15 cellular contexts compared by ENCODE assay signal in the genomic region with DNA sequence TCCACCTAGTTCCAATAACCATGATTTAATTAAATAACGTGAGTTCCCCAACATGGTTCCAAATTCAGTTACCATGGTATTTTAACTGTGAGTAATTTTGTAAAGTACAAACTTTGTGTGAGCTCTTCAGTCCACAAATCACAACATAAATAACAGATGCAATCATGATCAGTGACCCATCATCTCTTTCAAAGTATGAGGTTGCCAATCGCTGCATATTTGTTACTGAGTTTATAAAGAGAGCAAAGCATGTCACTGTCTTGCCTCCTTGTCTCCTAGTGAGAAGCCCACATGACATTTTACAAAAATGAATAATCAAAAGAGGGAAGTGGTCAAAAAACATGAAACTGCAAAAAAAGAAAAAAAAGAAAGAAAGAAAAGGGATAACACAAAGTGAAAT.
A peak's percentile ranks its signal among the peaks of the same experiment; 100 is the strongest.
DNase-seq lines count a peak whose midpoint lies in the region; ATAC-seq and TF ChIP-seq lines count a peak whose summit lies in the region.
"Had no signal": no experiment of that assay in that cellular context is flagged by ENCODE, and none has a peak within 500 bp of the region (broad histone marks: within the 10 kb centered on the region; RNA-seq: fewer than 3 reads in every experiment).

No MANE protein-coding gene starts in this region.

- H3K4me3 Mint-ChIP-seq in activated B cell treated with CpG ODN at 0.5 μM for 24 hours: no peak overlapping the region
- H3K4me3 Mint-ChIP-seq: activated naive CD4-positive, alpha-beta T cell treated with anti-CD3 and anti-CD28 coated beads, Interleukin-2, amount 50 U/mL, for 24 hours; CD4-positive, alpha-beta memory T cell had no signal

- no peak for TF ChIP-seq EP300 in ovary (IDR thresholded peaks at IDR 0.05)

- H3K9me3 ChIP-seq in ovary: no peaks in the 10 kb centered on the region
- H3K9me3 ChIP-seq: colonic mucosa had no signal

- POLR2A ChIA-PET in activated B cell treated with CpG ODN at 0.5 μM for 24 hours (lab: Charles Lee): no interaction called here

- H3K27me3 Mint-ChIP-seq in activated B cell treated with CpG ODN at 0.5 μM for 24 hours: peaks cover 7% of the 10 kb centered on the region

- H3K36me3 ChIP-seq in ovary: no peaks in the 10 kb centered on the region
- H3K36me3 ChIP-seq: colonic mucosa, sigmoid colon had no signal

- H3K4me1 ChIP-seq in ovary (ENCODE audit: insufficient read depth): no peaks in the 10 kb centered on the region
- H3K4me1 ChIP-seq: colonic mucosa, sigmoid colon had no signal

- no peak overlapping the region for H3K4me3 ChIP-seq in ovary
- H3K4me3 ChIP-seq: colonic mucosa, sigmoid colon had no signal

- H3K27me3 ChIP-seq in ovary: no peaks in the 10 kb centered on the region
- H3K27me3 ChIP-seq: colonic mucosa had no signal

- CTCF ChIA-PET in activated B cell treated with CpG ODN at 0.5 μM for 24 hours (lab: Charles Lee): no interaction called here

- TF ChIP-seq CTCF in activated B cell treated with CpG ODN at 0.5 μM for 24 hours (IDR thresholded peaks at IDR 0.05): no peak
- no peak for TF ChIP-seq CTCF in ovary (IDR thresholded peaks at IDR 0.05)

- H3K4me1 Mint-ChIP-seq in activated B cell treated with CpG ODN at 0.5 μM for 24 hours: peaks cover 6% of the 10 kb centered on the region

- H3K27ac Mint-ChIP-seq in activated B cell treated with CpG ODN at 0.5 μM for 24 hours: peak overlapping the region; percentile 64
- H3K27ac Mint-ChIP-seq: activated naive CD4-positive, alpha-beta T cell treated with anti-CD3 and anti-CD28 coated beads, Interleukin-2, amount 50 U/mL, for 24 hours; CD4-positive, alpha-beta memory T cell had no signal

- H3K27ac ChIP-seq in ovary (no peak overlapping the region), substantia nigra (ENCODE audit: low read depth, low read length, poor library complexity, severe bottlenecking) (no peak overlapping the region)
- H3K27ac ChIP-seq: colonic mucosa, sigmoid colon had no signal

- TF ChIP-seq POLR2A in ovary (IDR thresholded peaks at IDR 0.05): no peak

- ATAC-seq in GM18511 (IDR thresholded peaks at IDR 0.05; ENCODE audit: unreplicated experiment) (peak; percentile 89), GM21526 (IDR thresholded peaks at IDR 0.05; ENCODE audit: low FRiP score, unreplicated experiment) (peak; percentile 73), HG03378 (IDR thresholded peaks at IDR 0.05; ENCODE audit: unreplicated experiment) (peak; percentile 78), activated B cell treated with CpG ODN at 0.5 μM for 24 hours (ENCODE audit: low read depth) (peak; percentile 66), HG02571 (IDR thresholded peaks at IDR 0.05; ENCODE audit: unreplicated experiment) (no peak)

- DNase-seq in activated B cell treated with CpG ODN at 0.5 μM for 24 hours: no peak
- DNase-seq in ovary: no peak
- no peak for DNase-seq in NCI-H1694 (lab: John Stamatoyannopoulos, UW)
- DNase-seq in substantia nigra (lab: John Stamatoyannopoulos, UW): no peak
- DNase-seq: activated CD4-positive, alpha-beta T cell treated with anti-CD3 and anti-CD28 coated beads, Interleukin-2, amount 50 U/mL, for 4 hours; CD4-positive, alpha-beta memory T cell; colonic mucosa; NCI-H146; NK-92 treated with Interleukin-12 subunit alpha and Interleukin-12 subunit beta, amount 100 ng/mL, for 24 hours; sigmoid colon had no signal

- H3K36me3 Mint-ChIP-seq in activated B cell treated with CpG ODN at 0.5 μM for 24 hours (ENCODE audit: low read depth): no peaks in the 10 kb centered on the region
- H3K36me3 Mint-ChIP-seq: CD4-positive, alpha-beta memory T cell had no signal

- H3K9me3 Mint-ChIP-seq in activated B cell treated with CpG ODN at 0.5 μM for 24 hours: peaks cover 3% of the 10 kb centered on the region

- WGBS in ovary, 3 donors: 44 to 65% (median 56%) methylated on average over 2 of the region's 2 CpGs

- intact Hi-C loops in activated B cell treated with CpG ODN at 0.5 μM for 24 hours (cut with micrococcal nuclease) (no loop called here), ovary (cut with DNase I) (no loop called here)
